ENCODE assay signal across 20 cellular contexts in genomic region chr14:103250181-103250580, GRCh38.
"Had no signal": no experiment of that assay in that cellular context is flagged by ENCODE, and none has a peak within 500 bp of the region (broad histone marks: within the 10 kb centered on the region; RNA-seq: fewer than 3 reads in every experiment).

No MANE protein-coding gene starts in this region.

- H3K4me2 ChIP-seq: smooth muscle cell had no signal

- H3K4me3 Mint-ChIP-seq: effector memory CD8-positive, alpha-beta T cell; natural killer cell; stimulated activated naive CD8-positive, alpha-beta T cell treated with anti-CD3 and anti-CD28 coated beads, Interleukin-15, amount 100 ng/mL, for 72 hours had no signal

- H3K4me3 ChIP-seq: lower lobe of right lung, pancreas, smooth muscle cell, suprapubic skin, transverse colon, upper lobe of right lung had no signal

- H3K27ac ChIP-seq: lower lobe of right lung, pancreas, suprapubic skin, upper lobe of right lung had no signal

- H3K27ac Mint-ChIP-seq: effector memory CD8-positive, alpha-beta T cell; natural killer cell; stimulated activated naive CD8-positive, alpha-beta T cell treated with anti-CD3 and anti-CD28 coated beads, Interleukin-15, amount 100 ng/mL, for 72 hours had no signal

- H3K9me3 ChIP-seq: pancreas, suprapubic skin, upper lobe of right lung had no signal

- H3K9me3 Mint-ChIP-seq: natural killer cell; stimulated activated naive CD8-positive, alpha-beta T cell treated with anti-CD3 and anti-CD28 coated beads, Interleukin-15, amount 100 ng/mL, for 72 hours had no signal

- H3K36me3 ChIP-seq: lower lobe of right lung, pancreas, suprapubic skin, transverse colon, upper lobe of right lung had no signal

- H3K27me3 ChIP-seq: pancreas, suprapubic skin, transverse colon, upper lobe of right lung had no signal

- H3K4me1 Mint-ChIP-seq: natural killer cell; stimulated activated naive CD8-positive, alpha-beta T cell treated with anti-CD3 and anti-CD28 coated beads, Interleukin-15, amount 100 ng/mL, for 72 hours had no signal

- H3K36me3 Mint-ChIP-seq: natural killer cell had no signal

- FAIRE-seq: frontal cortex, keratinocyte, pancreas had no signal

- H3K4me1 ChIP-seq: lower lobe of right lung, pancreas, upper lobe of right lung had no signal

- ATAC-seq: effector memory CD8-positive, alpha-beta T cell; left ventricle myocardium superior; lower lobe of right lung; natural killer cell; pancreas; sciatic nerve; stimulated activated naive CD8-positive, alpha-beta T cell treated with anti-CD3 and anti-CD28 coated beads, Interleukin-15, amount 100 ng/mL, for 72 hours; upper lobe of right lung had no signal

- DNase-seq: cortex of kidney; effector memory CD8-positive, alpha-beta T cell; left ventricle myocardium superior; lower lobe of right lung; natural killer cell; occipital lobe; pancreas; stimulated activated CD4-positive, alpha-beta T cell treated with anti-CD3 and anti-CD28 coated beads, Interleukin-12 subunit alpha, Interleukin-12 subunit beta, amount 100 ng/mL, for 4 hours; stimulated activated CD4-positive, alpha-beta T cell treated with anti-CD3 and anti-CD28 coated beads, Interleukin-1b, Interleukin-23, amount 100 ng/mL, for 48 hours; stimulated activated CD4-positive, alpha-beta T cell treated with anti-CD3 and anti-CD28 coated beads, Interleukin-4, amount 100 ng/mL, for 1 hour; stimulated activated CD8-positive, alpha-beta memory T cell treated with anti-CD3 and anti-CD28 coated beads, Interleukin-4, amount 100 ng/mL, for 48 hours; stimulated activated naive CD4-positive, alpha-beta T cell; stimulated activated naive CD8-positive, alpha-beta T cell treated with anti-CD3 and anti-CD28 coated beads, Interleukin-15, amount 100 ng/mL, for 72 hours; transverse colon; upper lobe of right lung had no signal
